ENCODE assay signal across 19 cellular contexts in genomic region chr17:40545660-40546059, GRCh38. TPM values are rescaled to one million over a fixed set of nuclear protein-coding genes. Genes with fewer than 3 reads are reported as not detected.
DNase-seq lines count a peak whose midpoint lies in the region; ATAC-seq, FAIRE-seq and TF ChIP-seq lines count a peak whose summit lies in the region.
"Had no signal": no experiment of that assay in that cellular context is flagged by ENCODE, and none has a peak within 500 bp of the region (broad histone marks: within the 10 kb centered on the region; RNA-seq: fewer than 3 reads in every experiment).

No MANE protein-coding gene starts in this region.

- no peak overlapping the region for H3K14ac ChIP-seq in neuronal stem cell (ENCODE audit: low read length)

- no peaks in the 10 kb centered on the region for H3K9me3 ChIP-seq in CD4-positive, alpha-beta T cell (ENCODE audit: control insufficient read depth, low read length)
- H3K9me3 ChIP-seq in adrenal gland (replicated peaks in 1 of 3) (no peaks in the 10 kb centered on the region), neuronal stem cell (replicated peaks in 1 of 2; ENCODE audit: control insufficient read depth in 2 of 2, insufficient read depth in 1 of 2, low read depth in 1 of 2, low read length in 2 of 2) (no peaks in the 10 kb centered on the region)
- H3K9me3 ChIP-seq: gastrocnemius medialis had no signal

- no peak overlapping the region for H3K4me2 ChIP-seq in neuronal stem cell (ENCODE audit: insufficient read depth, low read length, poor library complexity, severe bottlenecking)

- CTCF ChIA-PET in CD4-positive, alpha-beta T cell (lab: Charles Lee), result interaction anchor here (3.8 kb wide), 1 partner anchor 13 kb away, joined by 22 read pairs; no protein-coding TSS in a partner anchor

- intact Hi-C loops in CD4-positive, alpha-beta T cell (cut with DNase I, micrococcal nuclease), result loop anchor here in 1 of 2 experiments (10.0 kb wide), 1 partner anchor 1119 kb away; no protein-coding TSS in a partner anchor
- intact Hi-C loops in adrenal gland (cut with DNase I), result no loop called here

- H3K27me3 Mint-ChIP-seq in T-helper 2 cell treated with Interferon-gamma antibody and Interleukin-4, amounts not matched to agents 5 μg/mL and 100 μg/mL, for 36 hours (ENCODE audit: low read depth), result no peaks in the 10 kb centered on the region
- no peaks in the 10 kb centered on the region for H3K27me3 Mint-ChIP-seq in CD4-positive, alpha-beta T cell

- no peak overlapping the region for H3K23ac ChIP-seq in neuronal stem cell (ENCODE audit: low read depth, low read length, poor library complexity)

- H2AK5ac ChIP-seq in neuronal stem cell (ENCODE audit: low read depth, low read length), result peak overlapping the region; percentile 83

- no peaks in the 10 kb centered on the region for H3K9me3 Mint-ChIP-seq in T-helper 2 cell treated with Interferon-gamma antibody and Interleukin-4, amounts not matched to agents 5 μg/mL and 100 μg/mL, for 36 hours
- no peaks in the 10 kb centered on the region for H3K9me3 Mint-ChIP-seq in CD4-positive, alpha-beta T cell

- H3K27ac Mint-ChIP-seq in T-helper 2 cell treated with Interferon-gamma antibody and Interleukin-4, amounts not matched to agents 5 μg/mL and 100 μg/mL, for 36 hours, result peak overlapping the region; percentile 71
- peak overlapping the region; percentile 92 for H3K27ac Mint-ChIP-seq in CD4-positive, alpha-beta T cell

- no peak for ATAC-seq in CD4-positive, alpha-beta T cell (ENCODE audit: poor library complexity)
- ATAC-seq: gastrocnemius medialis, GM12878, K562, Right ventricle myocardium inferior had no signal

- H3K4ac ChIP-seq in neuronal stem cell (ENCODE audit: low read length), result no peak overlapping the region

- DNase-seq in T-helper 2 cell treated with Interferon-gamma antibody and Interleukin-4, amounts not matched to agents 5 μg/mL and 100 μg/mL, for 36 hours (ENCODE audit: low spot score), result no peak
- DNase-seq in T-helper 2 cell, result no peak
- peak in 1 of 10 experiments; percentile 33 for DNase-seq in CD4-positive, alpha-beta T cell
- DNase-seq in adrenal gland, result peak in 4 of 7 donors; percentile 9 to 17 (median 12)
- no peak for DNase-seq in neuronal stem cell (ENCODE audit: low spot score)
- DNase-seq in SIG-M5 (lab: John Stamatoyannopoulos, UW), result no peak
- DNase-seq in NCI-H748 treated with DMSO at 0.1 percent for 48 hours (lab: John Stamatoyannopoulos, UW), result no peak
- DNase-seq in D721Med (ENCODE audit: insufficient read length, low spot score), result no peak
- DNase-seq: cerebellar nuclear complex, COR-L47, gastrocnemius medialis, midbrain, NCI-H1105 had no signal

- no peak overlapping the region for H2BK120ac ChIP-seq in neuronal stem cell (ENCODE audit: low read depth, low read length)

- peaks cover 35 to 52% of the 10 kb centered on the region in 2 donors for H3K4me1 ChIP-seq in adrenal gland (replicated peaks in 1 of 2)
- peaks cover 23 to 40% of the 10 kb centered on the region in 2 donors for H3K4me1 ChIP-seq in neuronal stem cell (ENCODE audit: control insufficient read depth in 2 of 2, insufficient read depth in 1 of 2, low read depth in 1 of 2, low read length in 2 of 2)
- H3K4me1 ChIP-seq: parathyroid adenoma had no signal

- POLR2A ChIA-PET in CD4-positive, alpha-beta T cell (lab: Charles Lee), result interaction anchor here (18.9 to 21.8 kb wide), 2 partner anchors 9 to 10 kb away, joined by 668 read pairs; partner anchors contain the start of gene CCR7

- peak overlapping the region; percentile 81 for H3K18ac ChIP-seq in neuronal stem cell (ENCODE audit: low read length)

- no peak overlapping the region for H2BK5ac ChIP-seq in neuronal stem cell (ENCODE audit: low read length)

- peaks cover 6% of the 10 kb centered on the region for H3K36me3 Mint-ChIP-seq in T-helper 2 cell treated with Interferon-gamma antibody and Interleukin-4, amounts not matched to agents 5 μg/mL and 100 μg/mL, for 36 hours (ENCODE audit: low read depth)
- H3K36me3 Mint-ChIP-seq in CD4-positive, alpha-beta T cell (ENCODE audit: low read depth), result peaks cover 8% of the 10 kb centered on the region

- H4K91ac ChIP-seq in neuronal stem cell (ENCODE audit: low read depth, low read length, poor library complexity), result peak overlapping the region; percentile 28

- no peak for FAIRE-seq in D721Med (lab: Jason Lieb, UNC)
- FAIRE-seq: GM12878, K562 had no signal

- H2BK12ac ChIP-seq in neuronal stem cell (ENCODE audit: low read length), result peak overlapping the region; percentile 76

- TF ChIP-seq POLR2A in adrenal gland (IDR thresholded peaks at IDR 0.05), result no peak

- H3K79me1 ChIP-seq in neuronal stem cell (ENCODE audit: low read depth, low read length), result no peaks in the 10 kb centered on the region

- H2AFZ ChIP-seq in neuronal stem cell (ENCODE audit: low read length), result no peak overlapping the region
- H2AFZ ChIP-seq: parathyroid adenoma had no signal

- no peak for TF ChIP-seq CTCF in CD4-positive, alpha-beta T cell (IDR thresholded peaks at IDR 0.05)
- TF ChIP-seq CTCF in adrenal gland (IDR thresholded peaks at IDR 0.05), result no peak
- no peak for TF ChIP-seq CTCF in D721Med (IDR thresholded peaks at IDR 0.05; ENCODE audit: insufficient read depth, missing control alignments)

- H3K36me3 ChIP-seq in adrenal gland (replicated peaks in 1 of 2), result no peaks in the 10 kb centered on the region
- no peaks in the 10 kb centered on the region for H3K36me3 ChIP-seq in neuronal stem cell (replicated peaks in 1 of 2; ENCODE audit: control insufficient read depth in 2 of 2, insufficient read depth in 2 of 2, low read length in 2 of 2)
- H3K36me3 ChIP-seq: gastrocnemius medialis had no signal

- 91 to 98% (median 95%) methylated on average over 11 of the region's 11 CpGs for WGBS in adrenal gland, 4 donors
- WGBS in neuronal stem cell (ENCODE audit: extremely low coverage in 2 of 2, insufficient read length in 2 of 2, insufficient replicate concordance in 1 of 2), 2 donors, result no CpG with 5 or more reads among the region's 11 CpGs

- H2BK15ac ChIP-seq in neuronal stem cell (ENCODE audit: low read length), result peak overlapping the region; percentile 87

- no peaks in the 10 kb centered on the region for H3K27me3 ChIP-seq in CD4-positive, alpha-beta T cell (ENCODE audit: control insufficient read depth, insufficient read depth, low read length)
- H3K27me3 ChIP-seq in adrenal gland (no peaks in the 10 kb centered on the region), neuronal stem cell (ENCODE audit: control insufficient read depth in 3 of 3, insufficient read depth in 3 of 3, low read depth in 1 of 3, low read length in 3 of 3) (no peaks in the 10 kb centered on the region)
- H3K27me3 ChIP-seq: gastrocnemius medialis had no signal

- no peak overlapping the region for H3K9ac ChIP-seq in neuronal stem cell (ENCODE audit: low read depth, low read length, poor library complexity)
- H3K9ac ChIP-seq: parathyroid adenoma had no signal

- peaks cover 74% of the 10 kb centered on the region for H3K4me1 Mint-ChIP-seq in T-helper 2 cell treated with Interferon-gamma antibody and Interleukin-4, amounts not matched to agents 5 μg/mL and 100 μg/mL, for 36 hours (ENCODE audit: low read depth)
- H3K4me1 Mint-ChIP-seq in CD4-positive, alpha-beta T cell (ENCODE audit: low read depth), result peaks cover 83% of the 10 kb centered on the region

- H3K27ac ChIP-seq in CD4-positive, alpha-beta T cell (ENCODE audit: low read depth, low read length), result no peak overlapping the region
- no peak overlapping the region for H3K27ac ChIP-seq in adrenal gland
- no peak overlapping the region for H3K27ac ChIP-seq in neuronal stem cell (replicated peaks; ENCODE audit: low read length)
- H3K27ac ChIP-seq: 22Rv1, gastrocnemius medialis, parathyroid adenoma had no signal

- no peak overlapping the region for H3K4me3 Mint-ChIP-seq in T-helper 2 cell treated with Interferon-gamma antibody and Interleukin-4, amounts not matched to agents 5 μg/mL and 100 μg/mL, for 36 hours
- H3K4me3 Mint-ChIP-seq in CD4-positive, alpha-beta T cell, result peak overlapping the region; percentile 53

- no peak overlapping the region for H4K8ac ChIP-seq in neuronal stem cell (ENCODE audit: low read depth, low read length)

- no peak overlapping the region for H3K4me3 ChIP-seq in adrenal gland
- H3K4me3 ChIP-seq in neuronal stem cell (ENCODE audit: low read length in 2 of 2), result no peak overlapping the region
- H3K4me3 ChIP-seq: gastrocnemius medialis, GM12878, K562 had no signal

RNA-seq across cellular contexts. Expression of gene CCR7, which starts 19.6 kb away (rescaled TPM):
- total RNA-seq in CD4-positive, alpha-beta T cell, result 100 to 1,000 TPM; 170 to 180 TPM
- total RNA-seq in adrenal gland, result 1 to 10 TPM in 1 of 8 donors, under 1 TPM in 5, not detected in 2; 0.14 to 1.0 (median 0.49) TPM
- under 1 TPM; 0.11 to 0.40 (median 0.30) TPM for polyA plus RNA-seq in adrenal gland
- polyA plus RNA-seq in neuronal stem cell (2013, experiment 1 of 2), result 0.10 TPM
- 0.06 TPM for polyA plus RNA-seq in neuronal stem cell (2013, experiment 2 of 2)
- total RNA-seq: H4, Right ventricle myocardium inferior had no signal

RNA-seq across cellular contexts. Expression of gene TNS4, which starts 44.2 kb away (rescaled TPM):
- 1 to 10 TPM; 3.0 to 4.2 TPM for total RNA-seq in CD4-positive, alpha-beta T cell
- under 1 TPM in 3 of 8 donors, not detected in 5; 0.11 to 0.32 (median 0.14) TPM for total RNA-seq in adrenal gland
- under 1 TPM in 2 of 3 donors, not detected in 1; 0.07 to 0.08 TPM for polyA plus RNA-seq in adrenal gland
- polyA plus RNA-seq in neuronal stem cell (2013, experiment 1 of 2), result not detected
- polyA plus RNA-seq in neuronal stem cell (2013, experiment 2 of 2), result not detected
- total RNA-seq: H4, Right ventricle myocardium inferior had no signal

Comparison
In these comparisons a context has a peak if more than half of its experiments do, and no peak if none do; other contexts are left out.
1. DNase-seq: peak in adrenal gland (4 of 7); none in T-helper 2 cell treated with Interferon-gamma antibody and Interleukin-4, amounts not matched to agents 5 μg/mL and 100 μg/mL, for 36 hours (single experiment), T-helper 2 cell (0 of 5), neuronal stem cell (single experiment), SIG-M5 (single experiment), NCI-H748 treated with DMSO at 0.1 percent for 48 hours (single experiment) and D721Med (single experiment).
2. RNA of gene CCR7, which starts 19.6 kb away (total RNA-seq): 170 to 180 TPM in CD4-positive, alpha-beta T cell; 0.14 to 1.0 TPM in adrenal gland; every median in the first group is over 10 times any median in the second.